ENCODE assay signal across 8 cellular contexts in genomic region chr4:17447675-17448298, GRCh38.
DNase-seq lines count a peak whose midpoint lies in the region; ATAC-seq and TF ChIP-seq lines count a peak whose summit lies in the region.

No MANE protein-coding gene starts in this region.

- DNase-seq in CD14-positive monocyte (ENCODE audit: low spot score) (no peak), NCI-H2081 treated with DMSO at 0.1 percent for 48 hours (lab: John Stamatoyannopoulos, UW) (peak; percentile 16), medulla oblongata (ENCODE audit: extremely low spot score) (peak; percentile 88)
- peak; percentile 38 for DNase-seq in effector CD4-positive, alpha-beta T cell
- DNase-seq in stimulated activated naive CD8-positive, alpha-beta T cell treated with anti-CD3 and anti-CD28 coated beads, Interleukin-15, Interleukin-2, amounts not matched to agents 100 U/mL and 50 U/mL, for 24 hours: peak; percentile 46

- intact Hi-C loops in CD14-positive monocyte (cut with micrococcal nuclease): no loop called here

- ATAC-seq in GM18867 (IDR thresholded peaks at IDR 0.05; ENCODE audit: unreplicated experiment) (peak; percentile 97), HG03025 (IDR thresholded peaks at IDR 0.05; ENCODE audit: low FRiP score, unreplicated experiment) (peak; percentile 93)
- peak; percentile 90 for ATAC-seq in stimulated activated naive CD8-positive, alpha-beta T cell treated with anti-CD3 and anti-CD28 coated beads, Interleukin-15, Interleukin-2, amounts not matched to agents 100 U/mL and 50 U/mL, for 24 hours

- peaks cover 0 to 1% (median 1%) of the 10 kb centered on the region in 3 donors for H3K27me3 Mint-ChIP-seq in CD14-positive monocyte (ENCODE audit: low read depth in 3 of 3)

- no peak overlapping the region for H3K4me3 Mint-ChIP-seq in CD14-positive monocyte

- H3K4me3 ChIP-seq in WI38 (ENCODE audit: low read depth, low read length): no peak overlapping the region

- H3K4me1 Mint-ChIP-seq in CD14-positive monocyte: peaks cover 2% of the 10 kb centered on the region

- peak; percentile 58 for TF ChIP-seq CTCF in CD14-positive monocyte (IDR thresholded peaks at IDR 0.05)
- peak; percentile 73 for TF ChIP-seq CTCF in WI38 (IDR thresholded peaks at IDR 0.05; ENCODE audit: low read depth, low read length)

- H3K27ac Mint-ChIP-seq in CD14-positive monocyte: no peak overlapping the region

- no peaks in the 10 kb centered on the region for H3K36me3 Mint-ChIP-seq in CD14-positive monocyte

- peaks cover 0 to 9% (median 5%) of the 10 kb centered on the region in 7 donors for H3K9me3 Mint-ChIP-seq in CD14-positive monocyte
